In genomic region chr1:93698351-93699112, GRCh38 we compare ENCODE assay signal across 18 cellular contexts.
"Had no signal": no experiment of that assay in that cellular context is flagged by ENCODE, and none has a peak within 500 bp of the region (broad histone marks: within the 10 kb centered on the region; RNA-seq: fewer than 3 reads in every experiment).

No MANE protein-coding gene starts in this region.

- H3K27ac Mint-ChIP-seq: activated B cell treated with CpG ODN at 0.5 μM for 24 hours; activated CD4-positive, alpha-beta memory T cell treated with anti-CD3 and anti-CD28 coated beads for 36 hours; activated CD8-positive, alpha-beta memory T cell treated with anti-CD3 and anti-CD28 coated beads, Interleukin-2, amount 10 ng/mL, durations not matched to agents 7 days and 5 days; activated naive CD4-positive, alpha-beta T cell treated with anti-CD3 and anti-CD28 coated beads for 36 hours; immature natural killer cell; naive thymus-derived CD8-positive, alpha-beta T cell; T-cell had no signal

- H3K36me3 ChIP-seq: neutrophil, pancreas, right lobe of liver had no signal

- H3K4me3 ChIP-seq: body of pancreas, pancreas, right lobe of liver had no signal

- DNase-seq: activated B cell treated with CpG ODN at 0.5 μM for 24 hours; activated CD4-positive, alpha-beta memory T cell treated with anti-CD3 and anti-CD28 coated beads for 36 hours; activated CD4-positive, alpha-beta T cell treated with anti-CD3 and anti-CD28 coated beads for 4 hours; activated CD8-positive, alpha-beta memory T cell treated with anti-CD3 and anti-CD28 coated beads, Interleukin-2, amount 10 ng/mL, durations not matched to agents 7 days and 5 days; activated naive CD4-positive, alpha-beta T cell treated with anti-CD3 and anti-CD28 coated beads for 36 hours; activated T-cell treated with anti-CD3 and anti-CD28 coated beads, Interleukin-2, amount 50 U/mL, for 4 hours; body of pancreas; central memory CD4-positive, alpha-beta T cell; immature natural killer cell; naive thymus-derived CD8-positive, alpha-beta T cell; pancreas; small intestine; stimulated activated CD4-positive, alpha-beta T cell treated with anti-CD3 and anti-CD28 coated beads, Interleukin-4, amount 100 ng/mL, for 4 hours; stimulated activated naive CD4-positive, alpha-beta T cell; T-cell had no signal

- H3K9me3 Mint-ChIP-seq: activated B cell treated with CpG ODN at 0.5 μM for 24 hours; activated CD4-positive, alpha-beta memory T cell treated with anti-CD3 and anti-CD28 coated beads for 36 hours; activated naive CD4-positive, alpha-beta T cell treated with anti-CD3 and anti-CD28 coated beads for 36 hours; activated T-cell treated with anti-CD3 and anti-CD28 coated beads, Interleukin-2, amount 50 U/mL, for 4 hours; immature natural killer cell; naive thymus-derived CD8-positive, alpha-beta T cell; T-cell had no signal

- H3K9me3 ChIP-seq: body of pancreas, neutrophil, pancreas, right lobe of liver had no signal

- ATAC-seq: activated CD8-positive, alpha-beta memory T cell treated with anti-CD3 and anti-CD28 coated beads, Interleukin-2, amount 10 ng/mL, durations not matched to agents 7 days and 5 days; activated T-cell treated with anti-CD3 and anti-CD28 coated beads, Interleukin-2, amount 50 U/mL, for 4 hours; body of pancreas; esophagus mucosa; naive thymus-derived CD8-positive, alpha-beta T cell; pancreas; right lobe of liver; T-cell had no signal

- H3K27me3 Mint-ChIP-seq: activated B cell treated with CpG ODN at 0.5 μM for 24 hours; activated CD8-positive, alpha-beta memory T cell treated with anti-CD3 and anti-CD28 coated beads, Interleukin-2, amount 10 ng/mL, durations not matched to agents 7 days and 5 days; naive thymus-derived CD8-positive, alpha-beta T cell; T-cell had no signal

- H3K27me3 ChIP-seq: body of pancreas, pancreas, right lobe of liver had no signal

- H3K4me3 Mint-ChIP-seq: activated B cell treated with CpG ODN at 0.5 μM for 24 hours; activated CD4-positive, alpha-beta memory T cell treated with anti-CD3 and anti-CD28 coated beads for 36 hours; activated CD8-positive, alpha-beta memory T cell treated with anti-CD3 and anti-CD28 coated beads, Interleukin-2, amount 10 ng/mL, durations not matched to agents 7 days and 5 days; activated naive CD4-positive, alpha-beta T cell treated with anti-CD3 and anti-CD28 coated beads for 36 hours; activated T-cell treated with anti-CD3 and anti-CD28 coated beads, Interleukin-2, amount 50 U/mL, for 4 hours; immature natural killer cell; naive thymus-derived CD8-positive, alpha-beta T cell; T-cell had no signal

- H3K4me1 ChIP-seq: body of pancreas, pancreas had no signal

- H3K27ac ChIP-seq: body of pancreas, neutrophil, pancreas, right lobe of liver had no signal

- H3K36me3 Mint-ChIP-seq: activated CD4-positive, alpha-beta memory T cell treated with anti-CD3 and anti-CD28 coated beads for 36 hours; activated CD8-positive, alpha-beta memory T cell treated with anti-CD3 and anti-CD28 coated beads, Interleukin-2, amount 10 ng/mL, durations not matched to agents 7 days and 5 days; immature natural killer cell; naive thymus-derived CD8-positive, alpha-beta T cell; T-cell had no signal
